ENCODE assay signal across 1 cellular context in genomic region chr21:31397515-31397926, GRCh38.
TF ChIP-seq lines count a peak whose summit lies in the region.

No MANE protein-coding gene starts in this region.

TF ChIP-seq in HEK293, 187 proteins besides CTCF, POLR2A, EP300 and RAD21 (continued from another document):
- TF ChIP-seq ZNF155 (tag by site-specific recombination; IDR thresholded peaks at IDR 0.05): no peak
- peak; percentile 97 for TF ChIP-seq ZNF184 (tag by site-specific recombination; IDR thresholded peaks at IDR 0.05)
- TF ChIP-seq ZNF660 (tag by site-specific recombination; IDR thresholded peaks at IDR 0.05): peak; percentile 98
- peak; percentile 97 for TF ChIP-seq SCRT2 (tag by site-specific recombination; IDR thresholded peaks at IDR 0.05)
- no peak for TF ChIP-seq ZNF292 (tag by site-specific recombination; IDR thresholded peaks at IDR 0.05; ENCODE audit: borderline replicate concordance, low read depth)
- no peak for TF ChIP-seq ZNF24 (tag by site-specific recombination; IDR thresholded peaks at IDR 0.05)
- peak; percentile 57 for TF ChIP-seq PRDM1 (tag by site-specific recombination; IDR thresholded peaks at IDR 0.05)
- no peak for TF ChIP-seq ZNF776 (tag by site-specific recombination; IDR thresholded peaks at IDR 0.05; ENCODE audit: borderline replicate concordance)
- TF ChIP-seq REPIN1 (tag by site-specific recombination; IDR thresholded peaks at IDR 0.05; ENCODE audit: low read depth): no peak
- peak; percentile 67 for TF ChIP-seq ZNF664 (tag by site-specific recombination; IDR thresholded peaks at IDR 0.05)
- TF ChIP-seq ZBTB6 (tag by site-specific recombination; IDR thresholded peaks at IDR 0.05): no peak
- TF ChIP-seq ZNF311 (tag by site-specific recombination; IDR thresholded peaks at IDR 0.05; ENCODE audit: borderline replicate concordance): no peak
- TF ChIP-seq ZNF169 (tag by site-specific recombination; IDR thresholded peaks at IDR 0.05): no peak
- no peak for TF ChIP-seq ZNF677 (tag by site-specific recombination; IDR thresholded peaks at IDR 0.05)
- TF ChIP-seq ZFP69B (tag by site-specific recombination; IDR thresholded peaks at IDR 0.05): no peak
- TF ChIP-seq ZNF23 (tag by site-specific recombination; IDR thresholded peaks at IDR 0.05; ENCODE audit: borderline replicate concordance): no peak
- no peak for TF ChIP-seq ZNF202 (tag by site-specific recombination; IDR thresholded peaks at IDR 0.05; ENCODE audit: borderline replicate concordance)
- TF ChIP-seq ZFP3 (tag by site-specific recombination; IDR thresholded peaks at IDR 0.05; ENCODE audit: low read depth): no peak
- peak; percentile 98 for TF ChIP-seq PRDM10 (tag by site-specific recombination; IDR thresholded peaks at IDR 0.05)
- no peak for TF ChIP-seq AEBP2 (tag by site-specific recombination; IDR thresholded peaks at IDR 0.05; ENCODE audit: borderline replicate concordance)
- no peak for TF ChIP-seq ZNF211 (tag by site-specific recombination; IDR thresholded peaks at IDR 0.05; ENCODE audit: low read depth)
- TF ChIP-seq ZBTB1 (tag by site-specific recombination; IDR thresholded peaks at IDR 0.05): no peak
- TF ChIP-seq GLIS2 (tag by site-specific recombination; IDR thresholded peaks at IDR 0.05): no peak
- peak; percentile 90 for TF ChIP-seq ZBTB44 (tag by site-specific recombination; IDR thresholded peaks at IDR 0.05)
- no peak for TF ChIP-seq ZNF768 (tag by site-specific recombination; IDR thresholded peaks at IDR 0.05)
- TF ChIP-seq ZNF704 (tag by site-specific recombination; IDR thresholded peaks at IDR 0.05): no peak
- TF ChIP-seq ZIC2 (tag by site-specific recombination; IDR thresholded peaks at IDR 0.05): no peak
- no peak for TF ChIP-seq ZNF133 (tag by site-specific recombination; IDR thresholded peaks at IDR 0.05)
- no peak for TF ChIP-seq ZNF621 (tag by site-specific recombination; IDR thresholded peaks at IDR 0.05)
- no peak for TF ChIP-seq ZNF624 (tag by site-specific recombination; IDR thresholded peaks at IDR 0.05)
- no peak for TF ChIP-seq ZNF837 (tag by site-specific recombination; IDR thresholded peaks at IDR 0.05)
- TF ChIP-seq ZNF10 (tag by site-specific recombination; IDR thresholded peaks at IDR 0.05): no peak
- peak; percentile 84 for TF ChIP-seq PRDM6 (tag by site-specific recombination; IDR thresholded peaks at IDR 0.05)
- no peak for TF ChIP-seq ZNF521 (tag by site-specific recombination; IDR thresholded peaks at IDR 0.05)
- no peak for TF ChIP-seq ZSCAN4 (tag by site-specific recombination; IDR thresholded peaks at IDR 0.05)
- no peak for TF ChIP-seq ZBTB21 (tag by site-specific recombination; IDR thresholded peaks at IDR 0.05)
- no peak for TF ChIP-seq ZNF148 (tag by site-specific recombination; IDR thresholded peaks at IDR 0.05; ENCODE audit: borderline replicate concordance)
- TF ChIP-seq ZNF600 (tag by site-specific recombination; IDR thresholded peaks at IDR 0.05): peak; percentile 73
- no peak for TF ChIP-seq ZNF354C (tag by site-specific recombination; IDR thresholded peaks at IDR 0.05; ENCODE audit: borderline replicate concordance, low read depth)
- no peak; the same call in 1 of the 2 replicates for TF ChIP-seq PATZ1 (tag by site-specific recombination; IDR thresholded peaks at IDR 0.05)
- peak; percentile 89 for TF ChIP-seq KLF10 (tag by site-specific recombination; IDR thresholded peaks at IDR 0.05)
- TF ChIP-seq ZBTB48 (tag by site-specific recombination; IDR thresholded peaks at IDR 0.05): no peak
- TF ChIP-seq ZNF629 (tag by site-specific recombination; IDR thresholded peaks at IDR 0.05): peak; percentile 28; the same call in 1 of the 2 replicates
- no peak for TF ChIP-seq ZSCAN18 (tag by site-specific recombination; IDR thresholded peaks at IDR 0.05)
TF ChIP-seq in HEK293: peak in this region for 36.
